In genomic region chr10:94274142-94274787, GRCh38 we compare ENCODE assay signal across 14 cellular contexts.
DNase-seq lines count a peak whose midpoint lies in the region; ATAC-seq and TF ChIP-seq lines count a peak whose summit lies in the region.
"Had no signal": no experiment of that assay in that cellular context is flagged by ENCODE, and none has a peak within 500 bp of the region (broad histone marks: within the 10 kb centered on the region; RNA-seq: fewer than 3 reads in every experiment).

No MANE protein-coding gene starts in this region.

- H3K27ac ChIP-seq in body of pancreas, result peak overlapping the region in 2 of 4 donors; percentile 44 to 65
- H3K27ac ChIP-seq in ovary, result no peak overlapping the region
- H3K27ac ChIP-seq: breast epithelium, parathyroid adenoma had no signal

- ATAC-seq in body of pancreas (peak; percentile 53), Right ventricle myocardium superior (ENCODE audit: poor library complexity) (peak; percentile 96), GM21529 (IDR thresholded peaks at IDR 0.05; ENCODE audit: unreplicated experiment) (no peak), GM21423 (IDR thresholded peaks at IDR 0.05; ENCODE audit: unreplicated experiment) (no peak)
- no peak for ATAC-seq in stimulated activated naive CD8-positive, alpha-beta T cell treated with anti-CD3 and anti-CD28 coated beads, Interleukin-15, amount 100 ng/mL, for 72 hours
- ATAC-seq: activated CD8-positive, alpha-beta T cell treated with anti-CD3 and anti-CD28 coated beads, Interleukin-2, amount 10 ng/mL, durations not matched to agents 7 days and 5 days had no signal

- intact Hi-C loops in body of pancreas (cut with DNase I) (no loop called here), Right ventricle myocardium superior (cut with DNase I) (no loop called here), ovary (cut with DNase I) (no loop called here)

- H3K36me3 ChIP-seq in body of pancreas (replicated peaks in 1 of 2; ENCODE audit: insufficient read depth in 1 of 2, low read depth in 2 of 2), result no peaks in the 10 kb centered on the region
- H3K36me3 ChIP-seq in ovary, result no peaks in the 10 kb centered on the region
- H3K36me3 ChIP-seq: breast epithelium had no signal

- no peak for TF ChIP-seq EP300 in ovary (IDR thresholded peaks at IDR 0.05)

- H3K9me3 ChIP-seq in body of pancreas (no peaks in the 10 kb centered on the region), ovary (peaks cover 0 to 3% of the 10 kb centered on the region in 2 donors)
- H3K9me3 ChIP-seq: breast epithelium had no signal

- DNase-seq in body of pancreas (peak in 3 of 4 donors; percentile 27 to 43 (median 41)), Right ventricle myocardium superior (peak; percentile 69), ovary (peak; percentile 36 to 72 (median 55)), hippocampal formation (lab: John Stamatoyannopoulos, UW) (no peak)
- no peak for DNase-seq in stimulated activated naive CD8-positive, alpha-beta T cell treated with anti-CD3 and anti-CD28 coated beads, Interleukin-15, amount 100 ng/mL, for 72 hours
- DNase-seq: activated CD8-positive, alpha-beta T cell treated with anti-CD3 and anti-CD28 coated beads, Interleukin-2, amount 10 ng/mL, durations not matched to agents 7 days and 5 days; CD4-positive, CD25-positive, alpha-beta regulatory T cell; SIG-M5; stimulated activated CD4-positive, alpha-beta T cell treated with anti-CD3 and anti-CD28 coated beads, Interleukin-2, amount 100 ng/mL, for 24 hours; T-helper 9 cell had no signal

- H3K9me3 Mint-ChIP-seq in stimulated activated naive CD8-positive, alpha-beta T cell treated with anti-CD3 and anti-CD28 coated beads, Interleukin-15, amount 100 ng/mL, for 72 hours, result peaks cover 4 to 23% of the 10 kb centered on the region in 2 donors

- H3K27me3 ChIP-seq in body of pancreas, result no peaks in the 10 kb centered on the region
- H3K27me3 ChIP-seq in ovary, result no peaks in the 10 kb centered on the region
- H3K27me3 ChIP-seq: breast epithelium had no signal

- peaks cover 58% of the 10 kb centered on the region for H3K4me1 ChIP-seq in body of pancreas
- H3K4me1 ChIP-seq in ovary (ENCODE audit: insufficient read depth), result peaks cover 8% of the 10 kb centered on the region
- H3K4me1 ChIP-seq: breast epithelium, parathyroid adenoma had no signal

- H3K4me3 ChIP-seq in body of pancreas (no peak overlapping the region), ovary (no peak overlapping the region)
- H3K4me3 ChIP-seq: breast epithelium had no signal

- no peak overlapping the region for H3K4me3 Mint-ChIP-seq in stimulated activated naive CD8-positive, alpha-beta T cell treated with anti-CD3 and anti-CD28 coated beads, Interleukin-15, amount 100 ng/mL, for 72 hours
- H3K4me3 Mint-ChIP-seq: activated CD8-positive, alpha-beta T cell treated with anti-CD3 and anti-CD28 coated beads, Interleukin-2, amount 10 ng/mL, durations not matched to agents 7 days and 5 days; CD4-positive, CD25-positive, alpha-beta regulatory T cell had no signal

- H3K27ac Mint-ChIP-seq in stimulated activated naive CD8-positive, alpha-beta T cell treated with anti-CD3 and anti-CD28 coated beads, Interleukin-15, amount 100 ng/mL, for 72 hours, result no peak overlapping the region
- H3K27ac Mint-ChIP-seq: activated CD8-positive, alpha-beta T cell treated with anti-CD3 and anti-CD28 coated beads, Interleukin-2, amount 10 ng/mL, durations not matched to agents 7 days and 5 days; CD4-positive, CD25-positive, alpha-beta regulatory T cell had no signal

- H3K4me1 Mint-ChIP-seq in stimulated activated naive CD8-positive, alpha-beta T cell treated with anti-CD3 and anti-CD28 coated beads, Interleukin-15, amount 100 ng/mL, for 72 hours, result no peaks in the 10 kb centered on the region
- H3K4me1 Mint-ChIP-seq: CD4-positive, CD25-positive, alpha-beta regulatory T cell had no signal

- TF ChIP-seq CTCF in body of pancreas (IDR thresholded peaks at IDR 0.05) (no peak), ovary (IDR thresholded peaks at IDR 0.05) (no peak)

- 53 to 58% methylated on average over 6 of the region's 6 CpGs for WGBS in body of pancreas, 2 donors
- WGBS in ovary, 3 donors, result 52 to 55% (median 53%) methylated on average over 6 of the region's 6 CpGs

- peaks cover 10% of the 10 kb centered on the region for H3K27me3 Mint-ChIP-seq in stimulated activated naive CD8-positive, alpha-beta T cell treated with anti-CD3 and anti-CD28 coated beads, Interleukin-15, amount 100 ng/mL, for 72 hours

- TF ChIP-seq POLR2A in body of pancreas (IDR thresholded peaks at IDR 0.05) (no peak), ovary (IDR thresholded peaks at IDR 0.05) (no peak)

Comparison
In these comparisons a context has a peak if more than half of its experiments do, and no peak if none do; other contexts are left out.
1. ATAC-seq: peak in body of pancreas (single experiment) and Right ventricle myocardium superior (single experiment); none in GM21529 (single experiment), GM21423 (single experiment) and stimulated activated naive CD8-positive, alpha-beta T cell treated with anti-CD3 and anti-CD28 coated beads, Interleukin-15, amount 100 ng/mL, for 72 hours (single experiment).
2. DNase-seq: peak in body of pancreas (3 of 4), Right ventricle myocardium superior (single experiment) and ovary (5 of 5); none in hippocampal formation (0 of 2) and stimulated activated naive CD8-positive, alpha-beta T cell treated with anti-CD3 and anti-CD28 coated beads, Interleukin-15, amount 100 ng/mL, for 72 hours (0 of 2).